ENCODE assay signal across 9 cellular contexts in the genomic region with DNA sequence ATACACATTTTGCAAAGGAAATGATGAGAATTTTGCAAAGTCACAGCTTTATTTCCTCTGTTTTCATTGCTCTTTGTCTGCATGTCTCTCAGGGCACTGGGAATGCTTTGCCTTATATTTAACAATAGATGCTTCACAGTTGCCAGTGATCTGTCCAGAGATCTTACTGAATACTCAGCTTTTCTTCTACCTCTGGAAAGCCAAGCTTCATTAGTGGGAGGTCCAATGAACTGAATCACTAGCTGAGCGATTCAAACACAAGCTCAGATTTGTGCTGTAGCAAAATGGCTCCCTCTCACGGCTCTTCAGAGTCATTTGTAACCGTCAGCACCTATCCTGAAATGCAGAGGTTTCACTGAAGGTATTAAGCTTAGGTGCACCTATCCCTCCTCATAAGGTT.
DNase-seq lines count a peak whose midpoint lies in the region; ATAC-seq and TF ChIP-seq lines count a peak whose summit lies in the region.
"Had no signal": no experiment of that assay in that cellular context is flagged by ENCODE, and none has a peak within 500 bp of the region (broad histone marks: within the 10 kb centered on the region; RNA-seq: fewer than 3 reads in every experiment).

No MANE protein-coding gene starts in this region.

- H3K79me2 ChIP-seq in SK-N-SH (ENCODE audit: insufficient read depth) = peaks cover 5% of the 10 kb centered on the region; the same call in 1 of the 2 replicates

- peak; percentile 69 for TF ChIP-seq CTCF in SK-N-SH (IDR thresholded peaks at IDR 0.05)

- H3K9me3 ChIP-seq in SK-N-SH = no peaks in the 10 kb centered on the region
- H3K9me3 ChIP-seq: BLaER1 treated with 17β-estradiol and CSF1 and Interleukin-3, amounts not matched to agents 10 nM and 100 nM had no signal

- peak overlapping the region; percentile 50 to 56; a peak in 3 of 4 replicates for H3K27ac ChIP-seq in SK-N-SH (ENCODE audit: low read depth in 2 of 2, low read length in 1 of 2)
- H3K27ac ChIP-seq: BLaER1 treated with 17β-estradiol and CSF1 and Interleukin-3, amounts not matched to agents 10 nM and 100 nM had no signal

- H3K4me3 ChIP-seq in SK-N-SH (ENCODE audit: low read depth in 2 of 2, low read length in 1 of 2) = no peak overlapping the region
- H3K4me3 ChIP-seq: BLaER1 treated with 17β-estradiol and CSF1 and Interleukin-3, amounts not matched to agents 10 nM and 100 nM had no signal

- H3K9me2 ChIP-seq in SK-N-SH = no peaks in the 10 kb centered on the region

- H3K4me1 ChIP-seq in SK-N-SH (ENCODE audit: control insufficient read depth in 1 of 2, insufficient read depth in 2 of 2, low read depth in 1 of 2, low read length in 1 of 2) = peaks cover 0 to 17% of the 10 kb centered on the region in 2 experiments; a peak in 3 of 4 replicates

- peak overlapping the region; percentile 6; the same call in 1 of the 2 replicates for H3K9ac ChIP-seq in SK-N-SH
- H3K9ac ChIP-seq: BLaER1 treated with 17β-estradiol and CSF1 and Interleukin-3, amounts not matched to agents 10 nM and 100 nM had no signal

- peaks cover 10% of the 10 kb centered on the region for H3F3A ChIP-seq in SK-N-SH (replicated peaks; ENCODE audit: insufficient read depth)

- DNase-seq in NCI-H82 (lab: John Stamatoyannopoulos, UW) (peak; percentile 41), NCI-H82 treated with DMSO at 0.1 percent for 48 hours (lab: John Stamatoyannopoulos, UW; ENCODE audit: unreplicated experiment) (no peak), SK-N-SH (no peak), glomerular visceral epithelial cell (ENCODE audit: extremely low spot score) (peak; percentile 44), superior temporal gyrus (ENCODE audit: extremely low spot score) (peak; percentile 87)

- peaks cover 3 to 22% of the 10 kb centered on the region in 2 experiments for H3K36me3 ChIP-seq in SK-N-SH (replicated peaks in 1 of 2; ENCODE audit: control insufficient read depth in 1 of 2, insufficient read depth in 2 of 2, low read length in 1 of 2)

- CTCF ChIA-PET in SK-N-SH (lab: Yijun Ruan, JAX) = interaction anchor here (1.1 to 4.2 kb wide), 13 partner anchors 8 to 236 kb away, joined by 3 to 20 read pairs (median 4); no protein-coding TSS in a partner anchor

- POLR2A ChIA-PET in SK-N-SH (lab: Yijun Ruan, JAX) = no interaction called here

- WGBS in SK-N-SH (ENCODE audit: low lambda C conversion rate) = 23% methylated on average over 3 of the region's 3 CpGs

- H3K4me2 ChIP-seq in SK-N-SH = 0 out of 2 replicates have a peak overlapping the region, but pooled peaks have one; percentile 19
- H3K4me2 ChIP-seq: BLaER1 treated with 17β-estradiol and CSF1 and Interleukin-3, amounts not matched to agents 10 nM and 100 nM had no signal

- H3K27me3 ChIP-seq in SK-N-SH (ENCODE audit: insufficient read depth) = no peaks in the 10 kb centered on the region
- H3K27me3 ChIP-seq: BLaER1 treated with 17β-estradiol and CSF1 and Interleukin-3, amounts not matched to agents 10 nM and 100 nM had no signal

- H4K20me1 ChIP-seq in SK-N-SH (ENCODE audit: insufficient read depth) = no peaks in the 10 kb centered on the region
- H4K20me1 ChIP-seq: BLaER1 treated with 17β-estradiol and CSF1 and Interleukin-3, amounts not matched to agents 10 nM and 100 nM had no signal

- TF ChIP-seq RAD21 in SK-N-SH (IDR thresholded peaks at IDR 0.05; ENCODE audit: low read length) = peak; percentile 66

- ATAC-seq in GM21447 (IDR thresholded peaks at IDR 0.05; ENCODE audit: unreplicated experiment) = no peak
- no peak for ATAC-seq in GM18861 (IDR thresholded peaks at IDR 0.05; ENCODE audit: unreplicated experiment)
- no peak for ATAC-seq in HG02571 (IDR thresholded peaks at IDR 0.05; ENCODE audit: unreplicated experiment)

- no peak overlapping the region for H2AFZ ChIP-seq in SK-N-SH (ENCODE audit: low read depth)

- peak in 1 of 2 experiments; percentile 39; a peak in 1 of 4 replicates for TF ChIP-seq EP300 in SK-N-SH (IDR thresholded peaks at IDR 0.05; ENCODE audit: borderline replicate concordance in 1 of 2, low read depth in 1 of 2, low read length in 1 of 2)

TF ChIP-seq in SK-N-SH, 30 proteins besides CTCF, POLR2A, EP300 and RAD21:
- no peak for TF ChIP-seq FOXJ3 (CRISPR knock-in tag; IDR thresholded peaks at IDR 0.05)
- TF ChIP-seq JUND (IDR thresholded peaks at IDR 0.05) = peak; percentile 4; the same call in 1 of the 2 replicates
- peak; percentile 28; the same call in 1 of the 2 replicates for TF ChIP-seq TCF12 (IDR thresholded peaks at IDR 0.05)
- TF ChIP-seq, protein P1, sequence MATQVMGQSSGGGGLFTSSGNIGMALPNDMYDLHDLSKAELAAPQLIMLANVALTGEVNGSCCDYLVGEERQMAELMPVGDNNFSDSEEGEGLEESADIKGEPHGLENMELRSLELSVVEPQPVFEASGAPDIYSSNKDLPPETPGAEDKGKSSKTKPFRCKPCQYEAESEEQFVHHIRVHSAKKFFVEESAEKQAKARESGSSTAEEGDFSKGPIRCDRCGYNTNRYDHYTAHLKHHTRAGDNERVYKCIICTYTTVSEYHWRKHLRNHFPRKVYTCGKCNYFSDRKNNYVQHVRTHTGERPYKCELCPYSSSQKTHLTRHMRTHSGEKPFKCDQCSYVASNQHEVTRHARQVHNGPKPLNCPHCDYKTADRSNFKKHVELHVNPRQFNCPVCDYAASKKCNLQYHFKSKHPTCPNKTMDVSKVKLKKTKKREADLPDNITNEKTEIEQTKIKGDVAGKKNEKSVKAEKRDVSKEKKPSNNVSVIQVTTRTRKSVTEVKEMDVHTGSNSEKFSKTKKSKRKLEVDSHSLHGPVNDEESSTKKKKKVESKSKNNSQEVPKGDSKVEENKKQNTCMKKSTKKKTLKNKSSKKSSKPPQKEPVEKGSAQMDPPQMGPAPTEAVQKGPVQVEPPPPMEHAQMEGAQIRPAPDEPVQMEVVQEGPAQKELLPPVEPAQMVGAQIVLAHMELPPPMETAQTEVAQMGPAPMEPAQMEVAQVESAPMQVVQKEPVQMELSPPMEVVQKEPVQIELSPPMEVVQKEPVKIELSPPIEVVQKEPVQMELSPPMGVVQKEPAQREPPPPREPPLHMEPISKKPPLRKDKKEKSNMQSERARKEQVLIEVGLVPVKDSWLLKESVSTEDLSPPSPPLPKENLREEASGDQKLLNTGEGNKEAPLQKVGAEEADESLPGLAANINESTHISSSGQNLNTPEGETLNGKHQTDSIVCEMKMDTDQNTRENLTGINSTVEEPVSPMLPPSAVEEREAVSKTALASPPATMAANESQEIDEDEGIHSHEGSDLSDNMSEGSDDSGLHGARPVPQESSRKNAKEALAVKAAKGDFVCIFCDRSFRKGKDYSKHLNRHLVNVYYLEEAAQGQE (IDR thresholded peaks at IDR 0.05; ENCODE audit: low read depth, low read length) = no peak
- TF ChIP-seq, protein P2, sequence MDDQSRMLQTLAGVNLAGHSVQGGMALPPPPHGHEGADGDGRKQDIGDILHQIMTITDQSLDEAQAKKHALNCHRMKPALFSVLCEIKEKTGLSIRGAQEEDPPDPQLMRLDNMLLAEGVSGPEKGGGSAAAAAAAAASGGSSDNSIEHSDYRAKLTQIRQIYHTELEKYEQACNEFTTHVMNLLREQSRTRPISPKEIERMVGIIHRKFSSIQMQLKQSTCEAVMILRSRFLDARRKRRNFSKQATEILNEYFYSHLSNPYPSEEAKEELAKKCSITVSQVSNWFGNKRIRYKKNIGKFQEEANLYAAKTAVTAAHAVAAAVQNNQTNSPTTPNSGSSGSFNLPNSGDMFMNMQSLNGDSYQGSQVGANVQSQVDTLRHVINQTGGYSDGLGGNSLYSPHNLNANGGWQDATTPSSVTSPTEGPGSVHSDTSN (IDR thresholded peaks at IDR 0.05) = peak; percentile 40; the same call in 1 of the 2 replicates
- TF ChIP-seq FOSL2 (IDR thresholded peaks at IDR 0.05; ENCODE audit: borderline replicate concordance, low read depth) = peak; percentile 13; the same call in 1 of the 2 replicates
- no peak for TF ChIP-seq RFX5 (IDR thresholded peaks at IDR 0.05; ENCODE audit: low read length)
- no peak for TF ChIP-seq CHD2 (IDR thresholded peaks at IDR 0.05; ENCODE audit: low read length, partially characterized antibody)
- 0 out of 2 replicates have a peak, but pooled peaks have one; percentile 11 for TF ChIP-seq NFIC (IDR thresholded peaks at IDR 0.05; ENCODE audit: borderline replicate concordance)
- TF ChIP-seq TAF1 (IDR thresholded peaks at IDR 0.05; ENCODE audit: borderline replicate concordance, low read depth, low read length) = no peak
- TF ChIP-seq SMC3 (IDR thresholded peaks at IDR 0.05; ENCODE audit: low read depth, low read length) = peak; percentile 63
- no peak for TF ChIP-seq YY1 (IDR thresholded peaks at IDR 0.05; ENCODE audit: low read depth)

Comparison
In these comparisons a context has a peak if more than half of its experiments do, and no peak if none do; other contexts are left out.
1. DNase-seq: peak in NCI-H82 (single experiment), glomerular visceral epithelial cell (single experiment) and superior temporal gyrus (single experiment); none in NCI-H82 treated with DMSO at 0.1 percent for 48 hours (single experiment) and SK-N-SH (single experiment).